In the genomic region with DNA sequence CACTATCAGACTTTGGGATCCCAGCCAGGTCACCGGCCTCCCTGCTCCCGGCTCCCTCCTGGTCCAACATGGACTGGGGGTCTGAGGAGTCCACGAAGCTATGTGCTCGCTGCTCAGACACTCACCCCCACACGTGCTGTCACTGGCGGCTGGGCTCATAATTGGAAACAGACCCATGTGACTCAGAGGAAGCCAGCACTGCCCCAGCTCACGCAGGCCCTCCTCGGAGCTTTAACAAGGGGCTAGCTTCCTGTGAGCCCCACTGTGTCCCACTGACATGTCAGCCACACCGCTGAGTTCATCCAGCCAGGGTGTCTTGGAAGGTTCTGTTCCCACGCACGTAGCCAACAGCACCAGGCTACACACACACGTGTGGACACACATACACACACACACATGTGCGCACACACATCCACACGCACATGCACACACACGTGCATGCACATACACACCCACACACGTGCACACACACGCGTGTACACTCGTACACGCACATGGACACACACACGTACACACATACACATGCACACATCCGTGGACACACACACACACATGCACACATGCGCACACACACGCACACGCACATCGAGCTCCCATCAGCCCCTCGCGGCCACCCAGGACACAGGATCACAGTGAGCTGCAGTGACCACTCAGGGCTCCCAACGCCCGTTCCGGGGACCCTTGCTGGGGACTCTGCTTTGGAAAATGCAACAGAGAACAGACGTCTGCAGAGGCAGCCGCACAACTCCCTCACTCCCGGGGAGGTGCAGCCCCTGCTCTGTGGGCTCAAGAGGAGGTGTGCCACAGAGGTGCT, we compare ENCODE assay signal across 10 cellular contexts. TPM values are rescaled to one million over a fixed set of nuclear protein-coding genes. Genes with fewer than 3 reads are reported as not detected.
DNase-seq lines count a peak whose midpoint lies in the region; ATAC-seq, FAIRE-seq and TF ChIP-seq lines count a peak whose summit lies in the region.
"Had no signal": no experiment of that assay in that cellular context is flagged by ENCODE, and none has a peak within 500 bp of the region (broad histone marks: within the 10 kb centered on the region; RNA-seq: fewer than 3 reads in every experiment).

No MANE protein-coding gene starts in this region.

- H3K4me1 Mint-ChIP-seq in naive thymus-derived CD4-positive, alpha-beta T cell, result no peaks in the 10 kb centered on the region
- H3K4me1 Mint-ChIP-seq: B cell had no signal

- H3K4me1 ChIP-seq in kidney (ENCODE audit: control insufficient read depth in 1 of 2, insufficient read depth in 1 of 2, low read depth in 1 of 2, low read length in 2 of 2), result peaks cover 0 to 3% of the 10 kb centered on the region in 2 donors
- H3K4me1 ChIP-seq in upper lobe of right lung, result no peaks in the 10 kb centered on the region
- H3K4me1 ChIP-seq in naive thymus-derived CD4-positive, alpha-beta T cell (ENCODE audit: control insufficient read depth in 2 of 2, insufficient read depth in 2 of 2, low read length in 2 of 2), result no peaks in the 10 kb centered on the region

- H3K27me3 ChIP-seq in upper lobe of right lung, result no peaks in the 10 kb centered on the region
- H3K27me3 ChIP-seq in naive thymus-derived CD4-positive, alpha-beta T cell (ENCODE audit: control insufficient read depth in 2 of 2, insufficient read depth in 2 of 2, low read length in 2 of 2), result no peaks in the 10 kb centered on the region

- no peak overlapping the region for H3K4me3 Mint-ChIP-seq in naive thymus-derived CD4-positive, alpha-beta T cell
- H3K4me3 Mint-ChIP-seq: B cell had no signal

- POLR2A ChIA-PET in naive thymus-derived CD4-positive, alpha-beta T cell (lab: Charles Lee), result no interaction called here

- no peaks in the 10 kb centered on the region for H3K36me3 ChIP-seq in kidney (ENCODE audit: control insufficient read depth in 1 of 2, insufficient read depth in 2 of 2, low read length in 2 of 2)
- H3K36me3 ChIP-seq in upper lobe of right lung, result no peaks in the 10 kb centered on the region
- H3K36me3 ChIP-seq in naive thymus-derived CD4-positive, alpha-beta T cell (ENCODE audit: control insufficient read depth in 2 of 3, insufficient read depth in 3 of 3, low read length in 3 of 3), result no peaks in the 10 kb centered on the region

- H3K9ac ChIP-seq in kidney (ENCODE audit: low read length in 2 of 2), result no peak overlapping the region

- H3K27me3 Mint-ChIP-seq in naive thymus-derived CD4-positive, alpha-beta T cell, result peaks cover 0 to 12% (median 0%) of the 10 kb centered on the region in 5 donors
- H3K27me3 Mint-ChIP-seq: B cell had no signal

- H3K9me3 Mint-ChIP-seq in naive thymus-derived CD4-positive, alpha-beta T cell, result peaks cover 0 to 4% (median 0%) of the 10 kb centered on the region in 11 donors

- H3K4me3 ChIP-seq in kidney (ENCODE audit: low read length in 2 of 2), result no peak overlapping the region
- no peak overlapping the region for H3K4me3 ChIP-seq in upper lobe of right lung
- no peak overlapping the region for H3K4me3 ChIP-seq in naive thymus-derived CD4-positive, alpha-beta T cell (ENCODE audit: low read length)

- CTCF ChIA-PET in naive thymus-derived CD4-positive, alpha-beta T cell (lab: Charles Lee), result no interaction called here

- peak; percentile 54 for DNase-seq in activated CD8-positive, alpha-beta memory T cell treated with anti-CD3 and anti-CD28 coated beads for 24 hours
- DNase-seq in activated CD8-positive, alpha-beta memory T cell treated with anti-CD3 and anti-CD28 coated beads, Interleukin-2, amount 50 U/mL, for 4 hours, result no peak
- DNase-seq in astrocyte of the hippocampus (ENCODE audit: low read depth, low spot score), result peak; percentile 72
- DNase-seq in kidney, result peak; percentile 45
- peak; percentile 59 for DNase-seq in upper lobe of right lung
- DNase-seq in naive thymus-derived CD4-positive, alpha-beta T cell, result no peak

- H3K27ac ChIP-seq in kidney (ENCODE audit: low read depth in 2 of 2, low read length in 2 of 2) (no peak overlapping the region), upper lobe of right lung (no peak overlapping the region)
- no peak overlapping the region for H3K27ac ChIP-seq in naive thymus-derived CD4-positive, alpha-beta T cell (ENCODE audit: low read depth, low read length)

- TF ChIP-seq CTCF in kidney (IDR thresholded peaks at IDR 0.05; ENCODE audit: borderline replicate concordance, extremely low read depth, insufficient read depth) (no peak), upper lobe of right lung (IDR thresholded peaks at IDR 0.05) (no peak)

- intact Hi-C loops in kidney (cut with DNase I), result no loop called here
- intact Hi-C loops in upper lobe of right lung (cut with DNase I), result no loop called here
- intact Hi-C loops in naive thymus-derived CD4-positive, alpha-beta T cell (cut with micrococcal nuclease), result no loop called here

- H3K9me3 ChIP-seq in kidney (ENCODE audit: control insufficient read depth in 1 of 2, low read length in 2 of 2), result no peaks in the 10 kb centered on the region
- H3K9me3 ChIP-seq in upper lobe of right lung, result no peaks in the 10 kb centered on the region
- H3K9me3 ChIP-seq in naive thymus-derived CD4-positive, alpha-beta T cell (ENCODE audit: control insufficient read depth in 2 of 3, low read length in 3 of 3), result no peaks in the 10 kb centered on the region

- no peaks in the 10 kb centered on the region for H3K36me3 Mint-ChIP-seq in naive thymus-derived CD4-positive, alpha-beta T cell

- no peak overlapping the region for H3K27ac Mint-ChIP-seq in naive thymus-derived CD4-positive, alpha-beta T cell
- H3K27ac Mint-ChIP-seq: B cell had no signal

- ATAC-seq in upper lobe of right lung (no peak), HG02571 (IDR thresholded peaks at IDR 0.05; ENCODE audit: unreplicated experiment) (no peak), GM19395 (IDR thresholded peaks at IDR 0.05; ENCODE audit: unreplicated experiment) (no peak)
- ATAC-seq in naive thymus-derived CD4-positive, alpha-beta T cell, result no peak
- ATAC-seq: Panc1 had no signal

- FAIRE-seq in kidney (lab: Jason Lieb, UNC), result no peak

RNA-seq across cellular contexts. Expression of a gene that starts 18.3 kb away (rescaled TPM):
- 174 TPM for total RNA-seq in kidney
- 52.4 TPM for polyA plus RNA-seq in kidney (ENCODE audit: insufficient read depth, low read depth, low replicate concordance)
- 269 TPM for total RNA-seq in upper lobe of right lung
- 10 to 100 TPM in 4 of 5 experiments, 1 to 10 TPM in 1; 3.1 to 47.7 (median 40.3) TPM for total RNA-seq in naive thymus-derived CD4-positive, alpha-beta T cell
- polyA plus RNA-seq in naive thymus-derived CD4-positive, alpha-beta T cell, result 1 to 10 TPM; 1.7 to 4.4 TPM

Comparison
In these comparisons a context has a peak if more than half of its experiments do, and no peak if none do; other contexts are left out.
1. DNase-seq: peak in activated CD8-positive, alpha-beta memory T cell treated with anti-CD3 and anti-CD28 coated beads for 24 hours (single experiment), astrocyte of the hippocampus (single experiment), kidney (single experiment) and upper lobe of right lung (single experiment); none in activated CD8-positive, alpha-beta memory T cell treated with anti-CD3 and anti-CD28 coated beads, Interleukin-2, amount 50 U/mL, for 4 hours (single experiment) and naive thymus-derived CD4-positive, alpha-beta T cell (0 of 9).